Comparison of ENCODE assay signal across 13 cellular contexts in genomic region chr14:24427537-24428508, GRCh38. TPM values are rescaled to one million over a fixed set of nuclear protein-coding genes. Genes with fewer than 3 reads are reported as not detected.
A peak's percentile ranks its signal among the peaks of the same experiment; 100 is the strongest.
DNase-seq lines count a peak whose midpoint lies in the region; ATAC-seq and TF ChIP-seq lines count a peak whose summit lies in the region.
"Had no signal": no experiment of that assay in that cellular context is flagged by ENCODE, and none has a peak within 500 bp of the region (broad histone marks: within the 10 kb centered on the region; RNA-seq: fewer than 3 reads in every experiment).

No MANE protein-coding gene starts in this region.

- H3K27ac ChIP-seq in CD4-positive, CD25-positive, alpha-beta regulatory T cell (ENCODE audit: insufficient read depth, low read length, poor library complexity, severe bottlenecking), result no peak overlapping the region
- H3K27ac ChIP-seq: foreskin keratinocyte had no signal

- no peak overlapping the region for H3K4me3 ChIP-seq in CD4-positive, CD25-positive, alpha-beta regulatory T cell (ENCODE audit: low read depth, low read length)
- H3K4me3 ChIP-seq: ascending aorta, right atrium auricular region had no signal

- H3K4me3 Mint-ChIP-seq in CD4-positive, CD25-positive, alpha-beta regulatory T cell, result peak overlapping the region in 3 of 4 donors; percentile 22 to 65 (median 35)
- H3K4me3 Mint-ChIP-seq in HFFc6, result no peak overlapping the region
- H3K4me3 Mint-ChIP-seq in dendritic cell treated with granulocyte-macrophage colony-stimulating factor and Interleukin-4, amounts not matched to agents 40 ng/mL and 50 ng/mL, for 4 days, result no peak overlapping the region
- H3K4me3 Mint-ChIP-seq in natural killer cell treated with Interleukin-12 subunit alpha and Interleukin-12 subunit beta and Interleukin-15 and Interleukin-18, amount 100 ng/mL, for 72 hours, result peak overlapping the region; percentile 40

- H3K4me1 Mint-ChIP-seq in CD4-positive, CD25-positive, alpha-beta regulatory T cell, result peaks cover 0 to 53% (median 33%) of the 10 kb centered on the region in 4 donors
- peaks cover 45% of the 10 kb centered on the region for H3K4me1 Mint-ChIP-seq in HFFc6 (ENCODE audit: low read depth)
- peaks cover 55% of the 10 kb centered on the region for H3K4me1 Mint-ChIP-seq in dendritic cell treated with granulocyte-macrophage colony-stimulating factor and Interleukin-4, amounts not matched to agents 40 ng/mL and 50 ng/mL, for 4 days (ENCODE audit: low read depth)
- H3K4me1 Mint-ChIP-seq in natural killer cell treated with Interleukin-12 subunit alpha and Interleukin-12 subunit beta and Interleukin-15 and Interleukin-18, amount 100 ng/mL, for 72 hours (ENCODE audit: low read depth in 2 of 2), result peaks cover 24 to 32% of the 10 kb centered on the region in 2 donors

- no peak for TF ChIP-seq CTCF in HFFc6 (IDR thresholded peaks at IDR 0.05)

- peaks cover 9% of the 10 kb centered on the region for H3K36me3 ChIP-seq in CD4-positive, CD25-positive, alpha-beta regulatory T cell (ENCODE audit: control insufficient read depth, insufficient read depth, low read length)

- no peaks in the 10 kb centered on the region for H3K27me3 Mint-ChIP-seq in CD4-positive, CD25-positive, alpha-beta regulatory T cell
- H3K27me3 Mint-ChIP-seq in HFFc6 (ENCODE audit: insufficient read depth), result peaks cover 2% of the 10 kb centered on the region
- peaks cover 7% of the 10 kb centered on the region for H3K27me3 Mint-ChIP-seq in dendritic cell treated with granulocyte-macrophage colony-stimulating factor and Interleukin-4, amounts not matched to agents 40 ng/mL and 50 ng/mL, for 4 days
- H3K27me3 Mint-ChIP-seq in natural killer cell treated with Interleukin-12 subunit alpha and Interleukin-12 subunit beta and Interleukin-15 and Interleukin-18, amount 100 ng/mL, for 72 hours, result no peaks in the 10 kb centered on the region

- intact Hi-C loops in dendritic cell treated with granulocyte-macrophage colony-stimulating factor and Interleukin-4, amounts not matched to agents 40 ng/mL and 50 ng/mL, for 4 days (cut with micrococcal nuclease), result no loop called here

- DNase-seq in CD4-positive, CD25-positive, alpha-beta regulatory T cell, result no peak
- DNase-seq in HFFc6, result no peak
- no peak for DNase-seq in natural killer cell treated with Interleukin-12 subunit alpha and Interleukin-12 subunit beta and Interleukin-15 and Interleukin-18, amount 100 ng/mL, for 72 hours (ENCODE audit: low spot score)
- no peak for DNase-seq in NCI-H1436 (lab: John Stamatoyannopoulos, UW)
- DNase-seq in SHP77 treated with DMSO at 0.1 percent for 48 hours (lab: John Stamatoyannopoulos, UW), result no peak
- DNase-seq in SIG-M5 (lab: John Stamatoyannopoulos, UW), result no peak
- DNase-seq: effector CD8-positive, alpha-beta T cell; midbrain had no signal

- peak overlapping the region in 2 of 3 donors; percentile 60 to 69 for H3K27ac Mint-ChIP-seq in CD4-positive, CD25-positive, alpha-beta regulatory T cell
- H3K27ac Mint-ChIP-seq in HFFc6, result peak overlapping the region; percentile 48; the same call in 1 of the 2 replicates
- peak overlapping the region; percentile 57 for H3K27ac Mint-ChIP-seq in dendritic cell treated with granulocyte-macrophage colony-stimulating factor and Interleukin-4, amounts not matched to agents 40 ng/mL and 50 ng/mL, for 4 days
- H3K27ac Mint-ChIP-seq in natural killer cell treated with Interleukin-12 subunit alpha and Interleukin-12 subunit beta and Interleukin-15 and Interleukin-18, amount 100 ng/mL, for 72 hours, result peak overlapping the region; percentile 66 to 73

- no peaks in the 10 kb centered on the region for H3K9me3 Mint-ChIP-seq in CD4-positive, CD25-positive, alpha-beta regulatory T cell
- no peaks in the 10 kb centered on the region for H3K9me3 Mint-ChIP-seq in HFFc6
- no peaks in the 10 kb centered on the region for H3K9me3 Mint-ChIP-seq in dendritic cell treated with granulocyte-macrophage colony-stimulating factor and Interleukin-4, amounts not matched to agents 40 ng/mL and 50 ng/mL, for 4 days
- H3K9me3 Mint-ChIP-seq in natural killer cell treated with Interleukin-12 subunit alpha and Interleukin-12 subunit beta and Interleukin-15 and Interleukin-18, amount 100 ng/mL, for 72 hours, result no peaks in the 10 kb centered on the region

- H3K27me3 ChIP-seq in CD4-positive, CD25-positive, alpha-beta regulatory T cell (ENCODE audit: control insufficient read depth, insufficient read depth, low read length), result no peaks in the 10 kb centered on the region
- H3K27me3 ChIP-seq: ascending aorta, foreskin keratinocyte, right atrium auricular region had no signal

- H3K4me1 ChIP-seq in CD4-positive, CD25-positive, alpha-beta regulatory T cell (ENCODE audit: control insufficient read depth, insufficient read depth, low read length, poor library complexity, severe bottlenecking), result peaks cover 32% of the 10 kb centered on the region

- H3K36me3 Mint-ChIP-seq in CD4-positive, CD25-positive, alpha-beta regulatory T cell, result peaks cover 5% of the 10 kb centered on the region
- peaks cover 8% of the 10 kb centered on the region for H3K36me3 Mint-ChIP-seq in HFFc6 (ENCODE audit: low read depth)
- peaks cover 32% of the 10 kb centered on the region for H3K36me3 Mint-ChIP-seq in dendritic cell treated with granulocyte-macrophage colony-stimulating factor and Interleukin-4, amounts not matched to agents 40 ng/mL and 50 ng/mL, for 4 days (ENCODE audit: low read depth)
- H3K36me3 Mint-ChIP-seq in natural killer cell treated with Interleukin-12 subunit alpha and Interleukin-12 subunit beta and Interleukin-15 and Interleukin-18, amount 100 ng/mL, for 72 hours, result no peaks in the 10 kb centered on the region

- no peaks in the 10 kb centered on the region for H3K9me3 ChIP-seq in CD4-positive, CD25-positive, alpha-beta regulatory T cell (ENCODE audit: control insufficient read depth in 2 of 2, low read length in 2 of 2)
- H3K9me3 ChIP-seq: ascending aorta, right atrium auricular region had no signal

- ATAC-seq in CD4-positive, CD25-positive, alpha-beta regulatory T cell (ENCODE audit: low read depth in 2 of 2), result no peak
- no peak for ATAC-seq in natural killer cell treated with Interleukin-12 subunit alpha and Interleukin-12 subunit beta and Interleukin-15 and Interleukin-18, amount 100 ng/mL, for 72 hours
- ATAC-seq in HG03039 (IDR thresholded peaks at IDR 0.05; ENCODE audit: unreplicated experiment), result no peak
- ATAC-seq: foreskin keratinocyte had no signal

RNA-seq across cellular contexts. Expression of gene CBLN3, which starts 1.6 kb away (rescaled TPM):
- total RNA-seq in CD4-positive, CD25-positive, alpha-beta regulatory T cell, result 3.2 TPM
- under 1 TPM; 0.10 to 0.32 (median 0.11) TPM for polyA plus RNA-seq in CD4-positive, CD25-positive, alpha-beta regulatory T cell
- 1 to 10 TPM; 3.3 to 5.0 (median 3.9) TPM for total RNA-seq in HFFc6 (2021; fragmentation: NEBNext Ultra II Directional; extraction: Animal tissue kit (Norgen Biotek cat#: 25700))
- total RNA-seq in natural killer cell treated with Interleukin-12 subunit alpha and Interleukin-12 subunit beta and Interleukin-15 and Interleukin-18, amount 100 ng/mL, for 72 hours, result 10 to 100 TPM in 1 of 2 donors, 1 to 10 TPM in 1; 5.3 to 10.9 TPM

RNA-seq across cellular contexts. Expression of gene KHNYN, which starts 1.9 kb away (rescaled TPM):
- total RNA-seq in CD4-positive, CD25-positive, alpha-beta regulatory T cell, result 139 TPM
- polyA plus RNA-seq in CD4-positive, CD25-positive, alpha-beta regulatory T cell, result 10 to 100 TPM; 12.4 to 16.5 (median 15.0) TPM
- total RNA-seq in HFFc6 (2021; fragmentation: NEBNext Ultra II Directional; extraction: Animal tissue kit (Norgen Biotek cat#: 25700)), result 10 to 100 TPM; 25.4 to 29.2 (median 28.0) TPM
- 10 to 100 TPM; 61.7 to 65.3 TPM for total RNA-seq in natural killer cell treated with Interleukin-12 subunit alpha and Interleukin-12 subunit beta and Interleukin-15 and Interleukin-18, amount 100 ng/mL, for 72 hours

RNA-seq across cellular contexts. Expression of gene SDR39U1, which starts 14.8 kb away (rescaled TPM):
- total RNA-seq in CD4-positive, CD25-positive, alpha-beta regulatory T cell, result 79.9 TPM
- 10 to 100 TPM; 46.1 to 63.1 (median 60.5) TPM for polyA plus RNA-seq in CD4-positive, CD25-positive, alpha-beta regulatory T cell
- total RNA-seq in HFFc6 (2021; fragmentation: NEBNext Ultra II Directional; extraction: Animal tissue kit (Norgen Biotek cat#: 25700)), result 10 to 100 TPM; 29.6 to 35.7 (median 31.6) TPM
- total RNA-seq in natural killer cell treated with Interleukin-12 subunit alpha and Interleukin-12 subunit beta and Interleukin-15 and Interleukin-18, amount 100 ng/mL, for 72 hours, result 10 to 100 TPM; 33.2 to 50.7 TPM

RNA-seq across cellular contexts. Expression of gene NYNRIN, which starts 29.0 kb away (rescaled TPM):
- total RNA-seq in CD4-positive, CD25-positive, alpha-beta regulatory T cell, result 0.22 TPM
- polyA plus RNA-seq in CD4-positive, CD25-positive, alpha-beta regulatory T cell, result under 1 TPM in 1 of 4 donors, not detected in 3; 0.02 TPM
- 1 to 10 TPM; 3.9 to 6.3 (median 4.1) TPM for total RNA-seq in HFFc6 (2021; fragmentation: NEBNext Ultra II Directional; extraction: Animal tissue kit (Norgen Biotek cat#: 25700))
- under 1 TPM in 1 of 2 donors, not detected in 1; 0.11 TPM for total RNA-seq in natural killer cell treated with Interleukin-12 subunit alpha and Interleukin-12 subunit beta and Interleukin-15 and Interleukin-18, amount 100 ng/mL, for 72 hours

RNA-seq across cellular contexts. Expression of gene NFATC4, which starts 59.8 kb away (rescaled TPM):
- not detected for total RNA-seq in CD4-positive, CD25-positive, alpha-beta regulatory T cell
- not detected for polyA plus RNA-seq in CD4-positive, CD25-positive, alpha-beta regulatory T cell
- total RNA-seq in HFFc6 (2021; fragmentation: NEBNext Ultra II Directional; extraction: Animal tissue kit (Norgen Biotek cat#: 25700)), result 10 to 100 TPM; 73.4 to 81.9 (median 77.2) TPM
- total RNA-seq in natural killer cell treated with Interleukin-12 subunit alpha and Interleukin-12 subunit beta and Interleukin-15 and Interleukin-18, amount 100 ng/mL, for 72 hours, result not detected

Comparison
In these comparisons a context has a peak if more than half of its experiments do, and no peak if none do; other contexts are left out.
1. H3K4me3 Mint-ChIP-seq: peak in CD4-positive, CD25-positive, alpha-beta regulatory T cell (3 of 4) and natural killer cell treated with Interleukin-12 subunit alpha and Interleukin-12 subunit beta and Interleukin-15 and Interleukin-18, amount 100 ng/mL, for 72 hours (single experiment); none in HFFc6 (single experiment) and dendritic cell treated with granulocyte-macrophage colony-stimulating factor and Interleukin-4, amounts not matched to agents 40 ng/mL and 50 ng/mL, for 4 days (single experiment).
2. Peak in every context shown above with its lines, with median percentiles within 50 percentile points of each other: H3K27ac Mint-ChIP-seq.